In genomic region chr10:17201165-17202013, GRCh38 we compare ENCODE assay signal across 1 cellular context.
TF ChIP-seq lines count a peak whose summit lies in the region.

TSS of gene TRDMT1 (minus strand) at chr10:17201672. CDS start at chr10:17201634, 38 bp downstream.

TF ChIP-seq in GM12878, 131 proteins besides CTCF, POLR2A, EP300 and RAD21 (continued from another document):
- TF ChIP-seq ZBTB40 (IDR thresholded peaks at IDR 0.05; ENCODE audit: borderline replicate concordance) (peak; percentile 98), RELA (IDR thresholded peaks at IDR 0.05; ENCODE audit: borderline replicate concordance, partially characterized antibody) (peak; percentile 81), MEF2B (IDR thresholded peaks at IDR 0.05; ENCODE audit: partially characterized antibody, poor library complexity, severe bottlenecking) (peak; percentile 16), PAX5 (IDR thresholded peaks at IDR 0.05; ENCODE audit: borderline replicate concordance, low read depth, low read length) (no peak), MTA2 (IDR thresholded peaks at IDR 0.05; ENCODE audit: low read depth) (no peak), RAD51 (IDR thresholded peaks at IDR 0.05) (no peak)
